In genomic region chr1:46179138-46180081, GRCh38 we compare ENCODE assay signal across 9 cellular contexts. TPM values are rescaled to one million over a fixed set of nuclear protein-coding genes. Genes with fewer than 3 reads are reported as not detected.
A peak's percentile ranks its signal among the peaks of the same experiment; 100 is the strongest.
DNase-seq lines count a peak whose midpoint lies in the region; ATAC-seq and TF ChIP-seq lines count a peak whose summit lies in the region.
"Had no signal": no experiment of that assay in that cellular context is flagged by ENCODE, and none has a peak within 500 bp of the region (broad histone marks: within the 10 kb centered on the region; RNA-seq: fewer than 3 reads in every experiment).

No MANE protein-coding gene starts in this region.

- H3K4me1 Mint-ChIP-seq in activated B cell treated with CpG ODN at 0.5 μM for 24 hours, result peaks cover 8% of the 10 kb centered on the region
- H3K4me1 Mint-ChIP-seq in central memory CD8-positive, alpha-beta T cell, result peaks cover 7% of the 10 kb centered on the region

- CTCF ChIA-PET in activated B cell treated with CpG ODN at 0.5 μM for 24 hours (lab: Charles Lee), result interaction anchor here (8.7 kb wide), 1 partner anchor 142 kb away, joined by 85 read pairs; no protein-coding TSS in a partner anchor

- POLR2A ChIA-PET in activated B cell treated with CpG ODN at 0.5 μM for 24 hours (lab: Charles Lee), result interaction anchor here (0.6 kb wide), 1 partner anchor 144 kb away, joined by 4 read pairs; no protein-coding TSS in a partner anchor

- ATAC-seq in HG02798 (IDR thresholded peaks at IDR 0.05; ENCODE audit: poor library complexity, unreplicated experiment), result peak; percentile 69
- peak; percentile 80 for ATAC-seq in activated B cell treated with CpG ODN at 0.5 μM for 24 hours (ENCODE audit: low read depth)
- peak; percentile 76 for ATAC-seq in central memory CD8-positive, alpha-beta T cell (replicated peaks; ENCODE audit: extremely low read depth, poor library complexity, severe bottlenecking)
- no peak for ATAC-seq in GM18858 (IDR thresholded peaks at IDR 0.05; ENCODE audit: unreplicated experiment)

- intact Hi-C loops in activated B cell treated with CpG ODN at 0.5 μM for 24 hours (cut with micrococcal nuclease), result loop anchor here (1.0 to 5.0 kb wide), 4 partner anchors 44 to 169 kb away; partner anchors contain the start of gene PIK3R3

- H3K9me3 Mint-ChIP-seq in activated B cell treated with CpG ODN at 0.5 μM for 24 hours, result no peaks in the 10 kb centered on the region
- H3K9me3 Mint-ChIP-seq in central memory CD8-positive, alpha-beta T cell, result no peaks in the 10 kb centered on the region

- peak; percentile 85 for TF ChIP-seq CTCF in activated B cell treated with CpG ODN at 0.5 μM for 24 hours (IDR thresholded peaks at IDR 0.05)

- no peak overlapping the region for H3K4me3 Mint-ChIP-seq in activated B cell treated with CpG ODN at 0.5 μM for 24 hours
- H3K4me3 Mint-ChIP-seq in central memory CD8-positive, alpha-beta T cell, result no peak overlapping the region
- H3K4me3 Mint-ChIP-seq: activated naive CD8-positive, alpha-beta T cell had no signal

- H3K27ac Mint-ChIP-seq in activated B cell treated with CpG ODN at 0.5 μM for 24 hours, result no peak overlapping the region
- no peak overlapping the region for H3K27ac Mint-ChIP-seq in central memory CD8-positive, alpha-beta T cell (ENCODE audit: low read depth)
- H3K27ac Mint-ChIP-seq: activated naive CD8-positive, alpha-beta T cell had no signal

- H3K36me3 Mint-ChIP-seq in activated B cell treated with CpG ODN at 0.5 μM for 24 hours (ENCODE audit: low read depth), result no peaks in the 10 kb centered on the region
- no peaks in the 10 kb centered on the region for H3K36me3 Mint-ChIP-seq in central memory CD8-positive, alpha-beta T cell (ENCODE audit: insufficient read depth)
- H3K36me3 Mint-ChIP-seq: activated naive CD8-positive, alpha-beta T cell had no signal

- DNase-seq in DMS 273 treated with DMSO at 0.1 percent for 48 hours (lab: John Stamatoyannopoulos, UW), result peak; percentile 76
- DNase-seq in NCI-H2227 treated with DMSO at 0.1 percent for 48 hours (lab: John Stamatoyannopoulos, UW), result peak; percentile 91
- DNase-seq in activated B cell treated with CpG ODN at 0.5 μM for 24 hours, result peak; percentile 40
- peak; percentile 42 to 46 for DNase-seq in central memory CD8-positive, alpha-beta T cell (ENCODE audit: low spot score in 2 of 2)
- peak; percentile 91 for DNase-seq in kidney tubule cell (ENCODE audit: low spot score)
- DNase-seq in stimulated activated CD4-positive, alpha-beta T cell treated with anti-CD3 and anti-CD28 coated beads, Interleukin-1b, Interleukin-23, amount 100 ng/mL, for 48 hours, result peak; percentile 64

- H3K27me3 Mint-ChIP-seq in activated B cell treated with CpG ODN at 0.5 μM for 24 hours, result no peaks in the 10 kb centered on the region
- H3K27me3 Mint-ChIP-seq in central memory CD8-positive, alpha-beta T cell, result no peaks in the 10 kb centered on the region
- H3K27me3 Mint-ChIP-seq: activated naive CD8-positive, alpha-beta T cell had no signal

RNA-seq across cellular contexts. Expression of gene P3R3URF, which starts 3.1 kb away (rescaled TPM):
- not detected in 2 replicates for total RNA-seq in activated B cell treated with CpG ODN at 0.5 μM for 24 hours

RNA-seq across cellular contexts. Expression of gene TSPAN1, which starts 4.5 kb away (rescaled TPM):
- not detected in 2 replicates for total RNA-seq in activated B cell treated with CpG ODN at 0.5 μM for 24 hours

RNA-seq across cellular contexts. Expression of gene POMGNT1, which starts 18.8 kb away (rescaled TPM):
- total RNA-seq in activated B cell treated with CpG ODN at 0.5 μM for 24 hours, result 37.4 and 39.5 TPM in 2 replicates

RNA-seq across cellular contexts. Expression of gene LURAP1, which starts 23.7 kb away (rescaled TPM):
- total RNA-seq in activated B cell treated with CpG ODN at 0.5 μM for 24 hours, result 0.20 TPM in 1 of 2 replicates, not detected in the other

RNA-seq across cellular contexts. Expression of gene PIK3R3, which starts 47.0 kb away (rescaled TPM):
- total RNA-seq in activated B cell treated with CpG ODN at 0.5 μM for 24 hours, result 1.0 and 1.3 TPM in 2 replicates

Comparison
In these comparisons a context has a peak if more than half of its experiments do, and no peak if none do; other contexts are left out.
1. DNase-seq: peak in every context shown above with its lines; median percentile 91 in NCI-H2227 treated with DMSO at 0.1 percent for 48 hours; 91 in kidney tubule cell; 76 in DMS 273 treated with DMSO at 0.1 percent for 48 hours; 64 in stimulated activated CD4-positive, alpha-beta T cell treated with anti-CD3 and anti-CD28 coated beads, Interleukin-1b, Interleukin-23, amount 100 ng/mL, for 48 hours; 44 in central memory CD8-positive, alpha-beta T cell; 40 in activated B cell treated with CpG ODN at 0.5 μM for 24 hours.